8 cellular contexts compared by ENCODE assay signal in genomic region chr13:24923305-24923640, GRCh38.
DNase-seq lines count a peak whose midpoint lies in the region; ATAC-seq, FAIRE-seq and TF ChIP-seq lines count a peak whose summit lies in the region.

No MANE protein-coding gene starts in this region.

- ATAC-seq in activated T-cell treated with anti-CD3 and anti-CD28 coated beads, Interleukin-2, amount 50 U/mL, for 4 hours = no peak

- no peaks in the 10 kb centered on the region for H3K27me3 Mint-ChIP-seq in activated T-cell treated with anti-CD3 and anti-CD28 coated beads, Interleukin-2, amount 50 U/mL, for 4 hours (ENCODE audit: low read depth)
- H3K27me3 Mint-ChIP-seq in astrocyte (ENCODE audit: low read depth, unreplicated experiment) = no peaks in the 10 kb centered on the region

- peak overlapping the region; percentile 99 for H3K27ac ChIP-seq in astrocyte (ENCODE audit: low read depth, low read length)
- H3K27ac ChIP-seq in iPS-18a (ENCODE audit: low read length) = peak overlapping the region; percentile 83
- H3K27ac ChIP-seq in small intestine (ENCODE audit: low read depth in 1 of 2, low read length in 1 of 2) = peak overlapping the region; percentile 95 to 96

- H3K9me3 ChIP-seq in astrocyte (ENCODE audit: insufficient read depth, low read depth, low read length) (no peaks in the 10 kb centered on the region), iPS-18a (ENCODE audit: control insufficient read depth, low read depth, low read length) (no peaks in the 10 kb centered on the region), small intestine (ENCODE audit: control insufficient read depth, low read depth) (no peaks in the 10 kb centered on the region)

- H3K36me3 ChIP-seq in H7 (replicated peaks; ENCODE audit: control insufficient read depth, insufficient read depth, low read length) (no peaks in the 10 kb centered on the region), astrocyte (ENCODE audit: insufficient read depth, low read length) (no peaks in the 10 kb centered on the region), iPS-18a (ENCODE audit: control insufficient read depth, low read depth, low read length) (no peaks in the 10 kb centered on the region), small intestine (ENCODE audit: control insufficient read depth in 2 of 2, insufficient read depth in 2 of 2, low read length in 2 of 2) (no peaks in the 10 kb centered on the region)

- DNase-seq in activated T-cell treated with anti-CD3 and anti-CD28 coated beads, Interleukin-2, amount 50 U/mL, for 4 hours = no peak
- DNase-seq in activated T-cell treated with anti-CD3 and anti-CD28 coated beads, Interleukin-2, amount 50 U/mL, for 48 hours = no peak
- DNase-seq in H7 = no peak
- peak; percentile 71 for DNase-seq in M059J (ENCODE audit: low read depth)
- DNase-seq in astrocyte (ENCODE audit: low read depth) = peak; percentile 89
- DNase-seq in small intestine = peak; percentile 48
- no peak for DNase-seq in NCI-H774 (lab: John Stamatoyannopoulos, UW)

- H3K36me3 Mint-ChIP-seq in activated T-cell treated with anti-CD3 and anti-CD28 coated beads, Interleukin-2, amount 50 U/mL, for 4 hours (ENCODE audit: insufficient read depth) = no peaks in the 10 kb centered on the region
- H3K36me3 Mint-ChIP-seq in astrocyte (ENCODE audit: low read depth, unreplicated experiment) = no peaks in the 10 kb centered on the region

- WGBS in small intestine, 3 donors = 0 to 3% (median 1%) methylated on average over 8 of the region's 8 CpGs

- peak overlapping the region; percentile 99 for H3K27ac Mint-ChIP-seq in astrocyte (ENCODE audit: unreplicated experiment)

- peak overlapping the region; percentile 89 for H2AFZ ChIP-seq in astrocyte (ENCODE audit: low read depth, low read length)

- FAIRE-seq in astrocyte (lab: Jason Lieb, UNC) = no peak
- no peak for FAIRE-seq in small intestine (lab: Jason Lieb, UNC)

- H3K9me3 Mint-ChIP-seq in activated T-cell treated with anti-CD3 and anti-CD28 coated beads, Interleukin-2, amount 50 U/mL, for 4 hours = no peaks in the 10 kb centered on the region
- no peaks in the 10 kb centered on the region for H3K9me3 Mint-ChIP-seq in astrocyte (ENCODE audit: unreplicated experiment)

- peak overlapping the region; percentile 59 for H3K4me3 ChIP-seq in H7 (ENCODE audit: insufficient read depth, low read depth, low read length)
- H3K4me3 ChIP-seq in astrocyte (ENCODE audit: insufficient read depth, low read depth, low read length) = peak overlapping the region; percentile 93
- peak overlapping the region; percentile 85 for H3K4me3 ChIP-seq in iPS-18a (ENCODE audit: low read length)
- peak overlapping the region; percentile 40 to 79 for H3K4me3 ChIP-seq in small intestine (ENCODE audit: low read depth in 1 of 2, low read length in 2 of 2)

- no peaks in the 10 kb centered on the region for H4K20me1 ChIP-seq in astrocyte (ENCODE audit: insufficient read depth, low read length)

- H3K79me2 ChIP-seq in astrocyte (ENCODE audit: insufficient read depth, low read length) = peaks cover 42% of the 10 kb centered on the region

- peak overlapping the region; percentile 97 for H3K4me3 Mint-ChIP-seq in activated T-cell treated with anti-CD3 and anti-CD28 coated beads, Interleukin-2, amount 50 U/mL, for 4 hours
- H3K4me3 Mint-ChIP-seq in astrocyte (ENCODE audit: unreplicated experiment) = peak overlapping the region; percentile 93

- H3K4me1 Mint-ChIP-seq in activated T-cell treated with anti-CD3 and anti-CD28 coated beads, Interleukin-2, amount 50 U/mL, for 4 hours (ENCODE audit: low read depth) = peaks cover 8% of the 10 kb centered on the region
- peaks cover 6% of the 10 kb centered on the region for H3K4me1 Mint-ChIP-seq in astrocyte (ENCODE audit: low read depth, unreplicated experiment)

- no peak for TF ChIP-seq CTCF in astrocyte (IDR thresholded peaks at IDR 0.05; ENCODE audit: insufficient read depth, low read depth, low read length)

- peaks cover 4% of the 10 kb centered on the region for H3K4me1 ChIP-seq in astrocyte (ENCODE audit: insufficient read depth, low read length)
- H3K4me1 ChIP-seq in iPS-18a (ENCODE audit: control insufficient read depth, low read depth, low read length) = peaks cover 10% of the 10 kb centered on the region
- H3K4me1 ChIP-seq in small intestine (ENCODE audit: control insufficient read depth in 2 of 2, insufficient read depth in 1 of 2, low read depth in 1 of 2, low read length in 1 of 2) = no peaks in the 10 kb centered on the region

- peak overlapping the region; percentile 98 for H3K9ac ChIP-seq in astrocyte (ENCODE audit: low read length)
- H3K9ac ChIP-seq in iPS-18a (ENCODE audit: low read length) = peak overlapping the region; percentile 86

- H3K27me3 ChIP-seq in H7 (ENCODE audit: control insufficient read depth, insufficient read depth, low read length) = no peaks in the 10 kb centered on the region
- peaks cover 8% of the 10 kb centered on the region for H3K27me3 ChIP-seq in astrocyte (ENCODE audit: insufficient read depth, low read length)
- H3K27me3 ChIP-seq in iPS-18a (ENCODE audit: control insufficient read depth, insufficient read depth, low read length) = no peaks in the 10 kb centered on the region
- no peaks in the 10 kb centered on the region for H3K27me3 ChIP-seq in small intestine (ENCODE audit: control insufficient read depth in 2 of 2, insufficient read depth in 2 of 2, low read length in 2 of 2)

- peak overlapping the region; percentile 96 for H3K4me2 ChIP-seq in astrocyte (ENCODE audit: low read length)

Comparison
In these comparisons a context has a peak if more than half of its experiments do, and no peak if none do; other contexts are left out.
1. DNase-seq: peak in M059J (single experiment), astrocyte (single experiment) and small intestine (single experiment); none in activated T-cell treated with anti-CD3 and anti-CD28 coated beads, Interleukin-2, amount 50 U/mL, for 4 hours (single experiment), activated T-cell treated with anti-CD3 and anti-CD28 coated beads, Interleukin-2, amount 50 U/mL, for 48 hours (0 of 2), H7 (single experiment) and NCI-H774 (single experiment).
2. Peak in every context shown above with its lines, with median percentiles within 50 percentile points of each other: H3K4me3 ChIP-seq and H3K27ac ChIP-seq.